Comparison of ENCODE assay signal across 17 cellular contexts in genomic region chr15:63344737-63345390, GRCh38. TPM values are rescaled to one million over a fixed set of nuclear protein-coding genes. Genes with fewer than 3 reads are reported as not detected.
A peak's percentile ranks its signal among the peaks of the same experiment; 100 is the strongest.
DNase-seq lines count a peak whose midpoint lies in the region; ATAC-seq, FAIRE-seq and TF ChIP-seq lines count a peak whose summit lies in the region.
"Had no signal": no experiment of that assay in that cellular context is flagged by ENCODE, and none has a peak within 500 bp of the region (broad histone marks: within the 10 kb centered on the region; RNA-seq: fewer than 3 reads in every experiment).

No MANE protein-coding gene starts in this region.

- H3K36me3 ChIP-seq in mammary epithelial cell (ENCODE audit: insufficient read depth, low read length): peaks cover 13% of the 10 kb centered on the region
- no peaks in the 10 kb centered on the region for H3K36me3 ChIP-seq in breast epithelium
- H3K36me3 ChIP-seq in tibial nerve: no peaks in the 10 kb centered on the region
- H3K36me3 ChIP-seq in small intestine (ENCODE audit: control insufficient read depth in 2 of 2, insufficient read depth in 2 of 2, low read length in 2 of 2): no peaks in the 10 kb centered on the region
- H3K36me3 ChIP-seq in prostate gland: no peaks in the 10 kb centered on the region

- intact Hi-C loops in mammary epithelial cell (cut with micrococcal nuclease): no loop called here
- intact Hi-C loops in breast epithelium (cut with DNase I; ENCODE audit: low total_unique reads): no loop called here
- intact Hi-C loops in prostate gland (cut with DNase I): no loop called here

- no peak for TF ChIP-seq CTCF in mammary epithelial cell (conservative IDR thresholded peaks at IDR 0.05 in 1 of 2, IDR thresholded peaks at IDR 0.05 in 1 of 2; ENCODE audit: extremely low read depth in 1 of 2, insufficient read depth in 1 of 2, low read depth in 1 of 2, low read length in 2 of 2)
- TF ChIP-seq CTCF in breast epithelium (IDR thresholded peaks at IDR 0.05): no peak
- no peak for TF ChIP-seq CTCF in foreskin fibroblast (IDR thresholded peaks at IDR 0.05; ENCODE audit: low read depth, low read length)
- no peak for TF ChIP-seq CTCF in tibial nerve (IDR thresholded peaks at IDR 0.05)
- TF ChIP-seq CTCF in prostate gland (IDR thresholded peaks at IDR 0.05): no peak

- BruUV-seq in mammary epithelial cell (replicated peaks; lab: Mats Ljungman, UMichigan): no TSS peak

- H3K9ac ChIP-seq in mammary epithelial cell (ENCODE audit: insufficient read depth, low read length): no peak overlapping the region

- CTCF ChIA-PET in mammary epithelial cell (lab: Charles Lee; ENCODE audit: low non-redundant PET): no interaction called here

- DNase-seq in mammary epithelial cell: peak; percentile 55
- DNase-seq in breast epithelium (ENCODE audit: low spot score in 2 of 2): no peak
- DNase-seq in foreskin fibroblast: peak; percentile 35 to 71
- no peak for DNase-seq in tibial nerve (ENCODE audit: low spot score in 2 of 2)
- no peak for DNase-seq in small intestine
- no peak for DNase-seq in SHP77 (lab: John Stamatoyannopoulos, UW)
- DNase-seq in prostate gland (ENCODE audit: low spot score): no peak
- DNase-seq: activated CD4-positive, CD25-positive, alpha-beta regulatory T cell; effector memory CD4-positive, alpha-beta T cell; H7; hippocampal formation; NCI-H1105 treated with DMSO at 0.1 percent for 48 hours; nephron progenitor cell; stimulated activated naive CD4-positive, alpha-beta T cell had no signal

- no peak overlapping the region for H2AFZ ChIP-seq in mammary epithelial cell (ENCODE audit: low read depth, low read length)

- WGBS in mammary epithelial cell (ENCODE audit: low coverage, missing lambda C conversion rate): 98% methylated on average over 5 of the region's 5 CpGs
- WGBS in tibial nerve, 2 donors: 92 to 93% methylated on average over 5 of the region's 5 CpGs
- 89 to 94% (median 89%) methylated on average over 5 of the region's 5 CpGs for WGBS in small intestine, 3 donors
- WGBS in prostate gland: 91% methylated on average over 5 of the region's 5 CpGs

- no peak overlapping the region for H3K27ac ChIP-seq in mammary epithelial cell (ENCODE audit: insufficient read depth, low read depth, low read length)
- H3K27ac ChIP-seq in breast epithelium: no peak overlapping the region
- H3K27ac ChIP-seq in tibial nerve: no peak overlapping the region
- no peak overlapping the region for H3K27ac ChIP-seq in small intestine (ENCODE audit: low read depth in 1 of 2, low read length in 1 of 2)
- H3K27ac ChIP-seq in prostate gland: no peak overlapping the region

- ATAC-seq in SK-N-SH treated with all-trans-retinoic acid at 6 μM for 48 hours: peak; percentile 29; the same call in 2 of the 3 replicates

- H3K4me2 ChIP-seq in mammary epithelial cell (ENCODE audit: insufficient read depth, low read depth, low read length): no peak overlapping the region

- H3K9me3 ChIP-seq in mammary epithelial cell (replicated peaks; ENCODE audit: insufficient read depth, low read length) (no peaks in the 10 kb centered on the region), breast epithelium (no peaks in the 10 kb centered on the region), tibial nerve (no peaks in the 10 kb centered on the region), small intestine (ENCODE audit: control insufficient read depth, low read depth) (no peaks in the 10 kb centered on the region), prostate gland (no peaks in the 10 kb centered on the region)

- H3K27me3 ChIP-seq in mammary epithelial cell (ENCODE audit: insufficient read depth, low read length) (no peaks in the 10 kb centered on the region), breast epithelium (no peaks in the 10 kb centered on the region), tibial nerve (no peaks in the 10 kb centered on the region), small intestine (ENCODE audit: control insufficient read depth in 2 of 2, insufficient read depth in 2 of 2, low read length in 2 of 2) (no peaks in the 10 kb centered on the region), prostate gland (replicated peaks; ENCODE audit: insufficient read depth) (no peaks in the 10 kb centered on the region)

- in situ Hi-C loops in mammary epithelial cell (cut with MboI; ENCODE audit: low sequenced_read_pairs in 2 of 2): no loop called here

- TF ChIP-seq EP300 in tibial nerve (IDR thresholded peaks at IDR 0.05): no peak

- H4K20me1 ChIP-seq in mammary epithelial cell (ENCODE audit: insufficient read depth, low read length): no peaks in the 10 kb centered on the region

- H3K79me2 ChIP-seq in mammary epithelial cell (ENCODE audit: insufficient read depth, low read length): peaks cover 17% of the 10 kb centered on the region

- no peak for FAIRE-seq in small intestine (lab: Jason Lieb, UNC)

- H3K4me3 ChIP-seq in mammary epithelial cell (replicated peaks in 1 of 3; ENCODE audit: insufficient read depth in 1 of 3, low read depth in 2 of 3, low read length in 3 of 3): no peak overlapping the region
- no peak overlapping the region for H3K4me3 ChIP-seq in breast epithelium
- H3K4me3 ChIP-seq in foreskin fibroblast (ENCODE audit: low read depth in 1 of 2, low read length in 2 of 2): no peak overlapping the region
- no peak overlapping the region for H3K4me3 ChIP-seq in tibial nerve
- H3K4me3 ChIP-seq in small intestine (ENCODE audit: low read depth in 1 of 2, low read length in 2 of 2): no peak overlapping the region
- no peak overlapping the region for H3K4me3 ChIP-seq in prostate gland

- peaks cover 50% of the 10 kb centered on the region for H3K4me1 ChIP-seq in mammary epithelial cell (ENCODE audit: insufficient read depth, low read length)
- H3K4me1 ChIP-seq in breast epithelium: peaks cover 0 to 15% of the 10 kb centered on the region in 2 donors
- H3K4me1 ChIP-seq in tibial nerve: peaks cover 0 to 37% (median 4%) of the 10 kb centered on the region in 4 donors
- peaks cover 0 to 6% of the 10 kb centered on the region in 2 donors for H3K4me1 ChIP-seq in small intestine (ENCODE audit: control insufficient read depth in 2 of 2, insufficient read depth in 1 of 2, low read depth in 1 of 2, low read length in 1 of 2)
- H3K4me1 ChIP-seq in prostate gland (replicated peaks): no peaks in the 10 kb centered on the region

- TF ChIP-seq POLR2A in breast epithelium (IDR thresholded peaks at IDR 0.05) (no peak), tibial nerve (IDR thresholded peaks at IDR 0.05) (no peak), prostate gland (IDR thresholded peaks at IDR 0.05) (no peak)

- dilution Hi-C loops in mammary epithelial cell (cut with HindIII; ENCODE audit: low sequenced_read_pairs): no loop called here

TF ChIP-seq in SK-N-SH treated with all-trans-retinoic acid at 6 μM for 48 hours, 23 proteins besides CTCF, POLR2A, EP300 and RAD21 (continues in another document):
- TF ChIP-seq, protein P1, sequence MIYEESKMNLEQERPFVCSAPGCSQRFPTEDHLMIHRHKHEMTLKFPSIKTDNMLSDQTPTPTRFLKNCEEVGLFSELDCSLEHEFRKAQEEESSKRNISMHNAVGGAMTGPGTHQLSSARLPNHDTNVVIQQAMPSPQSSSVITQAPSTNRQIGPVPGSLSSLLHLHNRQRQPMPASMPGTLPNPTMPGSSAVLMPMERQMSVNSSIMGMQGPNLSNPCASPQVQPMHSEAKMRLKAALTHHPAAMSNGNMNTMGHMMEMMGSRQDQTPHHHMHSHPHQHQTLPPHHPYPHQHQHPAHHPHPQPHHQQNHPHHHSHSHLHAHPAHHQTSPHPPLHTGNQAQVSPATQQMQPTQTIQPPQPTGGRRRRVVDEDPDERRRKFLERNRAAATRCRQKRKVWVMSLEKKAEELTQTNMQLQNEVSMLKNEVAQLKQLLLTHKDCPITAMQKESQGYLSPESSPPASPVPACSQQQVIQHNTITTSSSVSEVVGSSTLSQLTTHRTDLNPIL (CRISPR knock-in tag; IDR thresholded peaks at IDR 0.05; ENCODE audit: low read depth): no peak
- TF ChIP-seq CSRNP3 (CRISPR knock-in tag; IDR thresholded peaks at IDR 0.05) (no peak), ZFP30 (CRISPR knock-in tag; IDR thresholded peaks at IDR 0.05) (no peak), ARNTL (CRISPR knock-in tag; IDR thresholded peaks at IDR 0.05; ENCODE audit: borderline replicate concordance, low read depth) (no peak), ISL1 (CRISPR knock-in tag; IDR thresholded peaks at IDR 0.05) (no peak), ZFP3 (CRISPR knock-in tag; IDR thresholded peaks at IDR 0.05) (no peak), TCF4 (CRISPR knock-in tag; IDR thresholded peaks at IDR 0.05; ENCODE audit: borderline replicate concordance) (no peak), OSR1 (CRISPR knock-in tag; IDR thresholded peaks at IDR 0.05) (no peak), ZC3H10 (CRISPR knock-in tag; IDR thresholded peaks at IDR 0.05) (no peak), BACH2 (CRISPR knock-in tag; IDR thresholded peaks at IDR 0.05; ENCODE audit: borderline replicate concordance) (no peak), CSDC2 (CRISPR knock-in tag; IDR thresholded peaks at IDR 0.05) (no peak), GLIS3 (CRISPR knock-in tag; IDR thresholded peaks at IDR 0.05) (no peak)

RNA-seq across cellular contexts. Expression of gene CA12, which starts 36.8 kb away (rescaled TPM):
- total RNA-seq in mammary epithelial cell: 100 to 1,000 TPM; 174 to 202 TPM
- 220 TPM for polyA plus RNA-seq in mammary epithelial cell
- 162 TPM for polyA minus RNA-seq in mammary epithelial cell
- total RNA-seq in breast epithelium: 10 to 100 TPM; 11.7 to 64.5 (median 61.9) TPM
- total RNA-seq in tibial nerve: 1 to 10 TPM in 2 of 4 donors, under 1 TPM in 2; 0.22 to 2.5 (median 1.1) TPM
- 1 to 10 TPM in 1 of 3 donors, under 1 TPM in 1, not detected in 1; 0.27 to 1.8 TPM for polyA plus RNA-seq in small intestine
- total RNA-seq in prostate gland: 1 to 10 TPM; 3.0 to 9.5 TPM
- total RNA-seq: activated CD8-positive, alpha-beta memory T cell treated with anti-CD3 and anti-CD28 coated beads for 36 hours; T-helper 1 cell treated with Interleukin-12 subunit alpha and Interleukin-12 subunit beta and Interleukin-4 antibody, amounts not matched to agents 30 ng/mL and 1 ng/mL, for 36 hours had no signal

Comparison
In these comparisons a context has a peak if more than half of its experiments do, and no peak if none do; other contexts are left out.
1. DNase-seq: peak in mammary epithelial cell (single experiment) and foreskin fibroblast (2 of 2); none in breast epithelium (0 of 2), tibial nerve (0 of 2), small intestine (single experiment), SHP77 (0 of 2) and prostate gland (single experiment).